Comparison of ENCODE assay signal across 1 cellular context in genomic region chr5:119269061-119269579, GRCh38.
TF ChIP-seq lines count a peak whose summit lies in the region.

No MANE protein-coding gene starts in this region.

TF ChIP-seq in K562, 482 proteins besides CTCF, POLR2A, EP300 and RAD21 (continued from another document and continues in another):
- TF ChIP-seq ZBTB2 (IDR thresholded peaks at IDR 0.05) (0 out of 2 replicates have a peak, but pooled peaks have one; percentile 53), GATA2 (CRISPR knock-in tag; IDR thresholded peaks at IDR 0.05) (peak; percentile 77; the same call in 1 of the 2 replicates), MXI1 (IDR thresholded peaks at IDR 0.05; ENCODE audit: low read depth, low read length) (no peak), ZBTB12 (CRISPR knock-in tag; IDR thresholded peaks at IDR 0.05) (no peak), ZBED1 (IDR thresholded peaks at IDR 0.05) (no peak), USF1 (CRISPR knock-in tag; IDR thresholded peaks at IDR 0.05) (no peak), MAFF (IDR thresholded peaks at IDR 0.05; ENCODE audit: low read length) (no peak), CBX8 (IDR thresholded peaks at IDR 0.05; ENCODE audit: borderline replicate concordance, extremely low read depth, low read depth, low read length, poor library complexity, severe bottlenecking) (no peak), ZC3H11A (IDR thresholded peaks at IDR 0.05; ENCODE audit: low read depth, low read length) (no peak), ZNF444 (CRISPR knock-in tag; IDR thresholded peaks at IDR 0.05) (no peak), EZH2 (IDR thresholded peaks at IDR 0.05; ENCODE audit: borderline replicate concordance, low read depth, low read length) (no peak), SIN3B (IDR thresholded peaks at IDR 0.05; ENCODE audit: low read depth) (no peak), ZNF707 (CRISPR knock-in tag; conservative IDR thresholded peaks at IDR 0.05) (no peak), BCL6 (CRISPR knock-in tag; IDR thresholded peaks at IDR 0.05) (no peak), SP1 (CRISPR knock-in tag; IDR thresholded peaks at IDR 0.05) (no peak; the same call in 1 of the 2 replicates), GATAD2A (IDR thresholded peaks at IDR 0.05) (0 out of 2 replicates have a peak, but pooled peaks have one; percentile 33), THRB (CRISPR knock-in tag; conservative IDR thresholded peaks at IDR 0.05) (no peak), CUX1 (CRISPR knock-in tag; IDR thresholded peaks at IDR 0.05) (no peak), PML (IDR thresholded peaks at IDR 0.05; ENCODE audit: low read length) (peak; percentile 65; the same call in 1 of the 2 replicates), FOXA1 (IDR thresholded peaks at IDR 0.05; ENCODE audit: borderline replicate concordance) (no peak), ZBTB17 (CRISPR knock-in tag; IDR thresholded peaks at IDR 0.05) (no peak), ESRRA (IDR thresholded peaks at IDR 0.05; ENCODE audit: borderline replicate concordance, low read depth) (peak; percentile 67; the same call in 1 of the 2 replicates), NUFIP1 (IDR thresholded peaks at IDR 0.05; ENCODE audit: partially characterized antibody) (no peak), ARID1B (IDR thresholded peaks at IDR 0.05) (peak; percentile 93), TRIM25 (IDR thresholded peaks at IDR 0.05; ENCODE audit: borderline replicate concordance) (no peak), ZBTB49 (CRISPR knock-in tag; IDR thresholded peaks at IDR 0.05; ENCODE audit: borderline replicate concordance) (no peak), SMARCA4 (IDR thresholded peaks at IDR 0.05) (peak; percentile 82), USF2 (CRISPR knock-in tag; IDR thresholded peaks at IDR 0.05) (no peak), LCOR (CRISPR knock-in tag; IDR thresholded peaks at IDR 0.05) (no peak), IRF9 (tag; IDR thresholded peaks at IDR 0.05) (no peak), ATF1 (CRISPR knock-in tag; IDR thresholded peaks at IDR 0.05) (no peak), ATF1 (tag; IDR thresholded peaks at IDR 0.05) (peak; percentile 12; the same call in 1 of the 2 replicates), MNT (conservative IDR thresholded peaks at IDR 0.05) (0 out of 4 replicates have a peak, but pooled peaks of 1 of the 2 experiments have one; percentile 13), GMEB1 (CRISPR knock-in tag; IDR thresholded peaks at IDR 0.05) (no peak), ZNF764 (CRISPR knock-in tag; IDR thresholded peaks at IDR 0.05; ENCODE audit: low read depth) (no peak), RAD51 (IDR thresholded peaks at IDR 0.05; ENCODE audit: borderline replicate concordance, low read depth) (no peak), SREBF1 (IDR thresholded peaks at IDR 0.05; ENCODE audit: borderline replicate concordance, low read depth, low read length) (no peak)
